In genomic region chr9:130682490-130683121, GRCh38 we compare ENCODE assay signal across 9 cellular contexts. TPM values are rescaled to one million over a fixed set of nuclear protein-coding genes. Genes with fewer than 3 reads are reported as not detected.
DNase-seq lines count a peak whose midpoint lies in the region; ATAC-seq and TF ChIP-seq lines count a peak whose summit lies in the region.
"Had no signal": no experiment of that assay in that cellular context is flagged by ENCODE, and none has a peak within 500 bp of the region (broad histone marks: within the 10 kb centered on the region; RNA-seq: fewer than 3 reads in every experiment).

No MANE protein-coding gene starts in this region.

- peaks cover 5 to 18% (median 9%) of the 10 kb centered on the region in 4 donors for H3K4me1 Mint-ChIP-seq in CD4-positive, alpha-beta memory T cell

- no peak for ATAC-seq in HG03175 (IDR thresholded peaks at IDR 0.05; ENCODE audit: unreplicated experiment)

- peak in 5 of 7 experiments; percentile 65 to 80 (median 76) for TF ChIP-seq CTCF in stomach (IDR thresholded peaks at IDR 0.05)

- no peak for TF ChIP-seq EP300 in stomach (IDR thresholded peaks at IDR 0.05)

- peaks cover 17% of the 10 kb centered on the region for H3K4me1 ChIP-seq in CD4-positive, alpha-beta memory T cell (ENCODE audit: insufficient read depth, low read length)
- peaks cover 14 to 20% (median 16%) of the 10 kb centered on the region in 4 donors for H3K4me1 ChIP-seq in stomach

- no peaks in the 10 kb centered on the region for H3K9me3 ChIP-seq in CD4-positive, alpha-beta memory T cell (ENCODE audit: control insufficient read depth in 1 of 2, low read length in 2 of 2)
- peaks cover 0 to 6% (median 2%) of the 10 kb centered on the region in 4 donors for H3K9me3 ChIP-seq in stomach

- TF ChIP-seq POLR2A in erythroblast (IDR thresholded peaks at IDR 0.05; ENCODE audit: low read length) (no peak), stomach (IDR thresholded peaks at IDR 0.05) (no peak)

- DNase-seq in CD4-positive, alpha-beta memory T cell = peak in 4 of 5 donors; percentile 37 to 49 (median 48)
- peak in 63 of 76 experiments; percentile 3 to 69 (median 42) for DNase-seq in HUDEP-2 (lab: John Stamatoyannopoulos, UW; ENCODE audit: unreplicated experiment in 76 of 76)
- peak; percentile 35 for DNase-seq in NOMO-1 treated with dmso at 0.1 percent for 144 hours (lab: John Stamatoyannopoulos, UW; ENCODE audit: unreplicated experiment)
- DNase-seq in activated T-cell treated with anti-CD3 and anti-CD28 coated beads for 48 hours (ENCODE audit: low read depth) = peak; percentile 45
- peak; percentile 58 to 83 for DNase-seq in erythroblast (lab: John Stamatoyannopoulos, UW)
- DNase-seq in myocyte (ENCODE audit: low read depth) = peak; percentile 88
- peak; percentile 88 for DNase-seq in stomach

- H3K4me3 ChIP-seq in CD4-positive, alpha-beta memory T cell (ENCODE audit: low read length in 2 of 2) = peak overlapping the region; percentile 81 to 93
- peak overlapping the region; percentile 55 to 76 (median 64) for H3K4me3 ChIP-seq in stomach

- peak overlapping the region; percentile 92 to 99 (median 94) for H3K4me3 Mint-ChIP-seq in CD4-positive, alpha-beta memory T cell

- H3K27ac Mint-ChIP-seq in CD4-positive, alpha-beta memory T cell = peak overlapping the region; percentile 66 to 87 (median 81)

- H3K27me3 Mint-ChIP-seq in CD4-positive, alpha-beta memory T cell = peaks cover 0 to 9% of the 10 kb centered on the region in 2 donors

- peaks cover 0 to 2% of the 10 kb centered on the region in 2 donors for H3K36me3 Mint-ChIP-seq in CD4-positive, alpha-beta memory T cell

- H3K27me3 ChIP-seq in CD4-positive, alpha-beta memory T cell (ENCODE audit: insufficient read depth, low read length) = no peaks in the 10 kb centered on the region
- peaks cover 0 to 32% (median 6%) of the 10 kb centered on the region in 3 donors for H3K27me3 ChIP-seq in stomach

- no peaks in the 10 kb centered on the region for H3K36me3 ChIP-seq in CD4-positive, alpha-beta memory T cell (ENCODE audit: insufficient read depth, low read length)
- no peaks in the 10 kb centered on the region for H3K36me3 ChIP-seq in stomach

- peaks cover 0 to 3% (median 0%) of the 10 kb centered on the region in 8 donors for H3K9me3 Mint-ChIP-seq in CD4-positive, alpha-beta memory T cell

- CTCF ChIA-PET in CD4-positive, alpha-beta memory T cell (lab: Charles Lee; ENCODE audit: partially characterized antibody) = interaction anchor here (0.6 to 9.4 kb wide), 10 partner anchors 9 to 235 kb away, joined by 3 to 171 read pairs (median 4); partner anchors contain the start of gene EXOSC2

- WGBS in stomach, 5 donors = 3 to 5% (median 4%) methylated on average over 22 of the region's 22 CpGs

- intact Hi-C loops in CD4-positive, alpha-beta memory T cell (cut with micrococcal nuclease) = loop anchor here (1.0 to 10.0 kb wide), 3 partner anchors 11 to 438 kb away; partner anchors contain the start of gene EXOSC2
- intact Hi-C loops in stomach (cut with DNase I; ENCODE audit: low total_unique reads) = loop anchor here (5.0 kb wide), 1 partner anchor 220 kb away; no protein-coding TSS in a partner anchor

- POLR2A ChIA-PET in CD4-positive, alpha-beta memory T cell (lab: Charles Lee; ENCODE audit: partially characterized antibody) = interaction anchor here (0.6 to 2.2 kb wide), 6 partner anchors 11 to 222 kb away, joined by 3 to 13 read pairs (median 3); partner anchors contain the start of gene EXOSC2

- H3K27ac ChIP-seq in CD4-positive, alpha-beta memory T cell (ENCODE audit: low read depth, low read length) = peak overlapping the region; percentile 28
- peak overlapping the region in 1 of 5 donors; percentile 8 for H3K27ac ChIP-seq in stomach

RNA-seq across cellular contexts. Expression of gene EXOSC2, which starts 11.0 kb away (rescaled TPM):
- total RNA-seq in CD4-positive, alpha-beta memory T cell = 10 to 100 TPM; 53.9 to 60.8 TPM
- polyA plus RNA-seq in CD4-positive, alpha-beta memory T cell = 10 to 100 TPM; 22.6 to 25.3 TPM
- 17.4 and 21.4 TPM in 2 replicates for total RNA-seq in myocyte
- polyA plus RNA-seq in myocyte (2012) = 13.7 TPM
- 10 to 100 TPM in 3 of 5 donors, 1 to 10 TPM in 2; 6.4 to 36.9 (median 14.0) TPM for total RNA-seq in stomach
- 10 to 100 TPM; 13.6 to 15.0 (median 14.5) TPM for polyA plus RNA-seq in stomach

RNA-seq across cellular contexts. Expression of gene PRDM12, which starts 18.2 kb away (rescaled TPM):
- total RNA-seq in CD4-positive, alpha-beta memory T cell = not detected
- under 1 TPM in 1 of 2 donors, not detected in 1; 0.11 TPM for polyA plus RNA-seq in CD4-positive, alpha-beta memory T cell
- total RNA-seq in myocyte (not detected in 2 replicates), stomach (not detected)
- polyA plus RNA-seq in myocyte (2012) = 0.04 TPM
- polyA plus RNA-seq in stomach = under 1 TPM in 1 of 3 donors, not detected in 2; 0.08 TPM
- total RNA-seq: T-helper 1 cell treated with Interleukin-12 subunit alpha and Interleukin-12 subunit beta and Interleukin-4 antibody, amounts not matched to agents 30 ng/mL and 1 ng/mL, for 36 hours had no signal

Comparison
In these comparisons a context has a peak if more than half of its experiments do, and no peak if none do; other contexts are left out.
1. DNase-seq: peak in every context shown above with its lines; median percentile 88 in myocyte; 88 in stomach; 70 in erythroblast; 48 in CD4-positive, alpha-beta memory T cell; 45 in activated T-cell treated with anti-CD3 and anti-CD28 coated beads for 48 hours; 42 in HUDEP-2; 35 in NOMO-1 treated with dmso at 0.1 percent for 144 hours.